ENCODE assay signal across 1 cellular context in the genomic region with DNA sequence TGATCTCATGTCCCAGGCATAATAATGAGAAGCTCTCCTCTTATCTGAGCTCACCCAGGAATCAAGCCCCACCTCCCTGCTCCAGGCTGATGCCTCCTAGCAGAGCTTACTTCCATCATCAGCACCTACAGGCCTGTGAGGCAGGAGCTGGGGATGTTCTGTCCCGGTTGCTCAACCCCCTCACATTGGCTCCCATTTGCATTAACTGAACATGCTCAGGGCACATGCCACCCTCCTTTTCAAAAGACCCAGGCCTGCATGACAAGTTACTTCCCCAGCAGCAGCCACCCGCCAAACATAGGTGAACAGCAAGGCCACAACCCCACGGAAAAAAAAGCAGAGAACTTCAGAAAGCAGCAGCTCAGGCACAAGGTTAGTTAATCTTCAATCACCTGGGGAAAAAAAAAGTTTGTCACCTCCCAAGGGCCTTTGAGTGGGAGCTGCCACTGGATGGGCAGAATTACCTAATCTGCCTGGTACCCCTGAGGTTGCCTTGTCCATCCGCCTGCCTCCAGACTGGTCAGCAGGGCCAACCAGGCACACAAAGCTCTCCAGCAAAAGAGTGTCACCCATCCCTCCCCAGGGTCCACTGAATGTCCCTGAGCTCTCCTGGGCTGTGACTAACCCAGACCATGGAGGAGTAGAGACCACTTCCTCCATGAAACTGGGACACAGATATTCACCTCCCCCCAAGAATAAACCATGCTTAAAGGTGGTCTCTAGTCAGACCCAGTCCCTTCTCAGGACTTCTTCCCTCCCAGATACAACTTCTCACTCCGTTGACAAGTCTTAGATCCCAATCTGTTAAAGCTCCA.
TF ChIP-seq lines count a peak whose summit lies in the region.

No MANE protein-coding gene starts in this region.

TF ChIP-seq in K562, 482 proteins besides CTCF, POLR2A, EP300 and RAD21 (continued from another document):
- TF ChIP-seq, protein P1, sequence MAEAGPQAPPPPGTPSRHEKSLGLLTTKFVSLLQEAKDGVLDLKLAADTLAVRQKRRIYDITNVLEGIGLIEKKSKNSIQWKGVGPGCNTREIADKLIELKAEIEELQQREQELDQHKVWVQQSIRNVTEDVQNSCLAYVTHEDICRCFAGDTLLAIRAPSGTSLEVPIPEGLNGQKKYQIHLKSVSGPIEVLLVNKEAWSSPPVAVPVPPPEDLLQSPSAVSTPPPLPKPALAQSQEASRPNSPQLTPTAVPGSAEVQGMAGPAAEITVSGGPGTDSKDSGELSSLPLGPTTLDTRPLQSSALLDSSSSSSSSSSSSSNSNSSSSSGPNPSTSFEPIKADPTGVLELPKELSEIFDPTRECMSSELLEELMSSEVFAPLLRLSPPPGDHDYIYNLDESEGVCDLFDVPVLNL (CRISPR knock-in tag; IDR thresholded peaks at IDR 0.05; ENCODE audit: low read depth), result no peak
- TF ChIP-seq SNRNP70 (optimal IDR thresholded peaks at IDR 0.05; ENCODE audit: low read depth, low read length) (no peak), SFPQ (IDR thresholded peaks at IDR 0.05; ENCODE audit: low read depth, low read length) (no peak), CUX1 (CRISPR knock-in tag; IDR thresholded peaks at IDR 0.05) (no peak)
